ENCODE assay signal across 9 cellular contexts in the genomic region with DNA sequence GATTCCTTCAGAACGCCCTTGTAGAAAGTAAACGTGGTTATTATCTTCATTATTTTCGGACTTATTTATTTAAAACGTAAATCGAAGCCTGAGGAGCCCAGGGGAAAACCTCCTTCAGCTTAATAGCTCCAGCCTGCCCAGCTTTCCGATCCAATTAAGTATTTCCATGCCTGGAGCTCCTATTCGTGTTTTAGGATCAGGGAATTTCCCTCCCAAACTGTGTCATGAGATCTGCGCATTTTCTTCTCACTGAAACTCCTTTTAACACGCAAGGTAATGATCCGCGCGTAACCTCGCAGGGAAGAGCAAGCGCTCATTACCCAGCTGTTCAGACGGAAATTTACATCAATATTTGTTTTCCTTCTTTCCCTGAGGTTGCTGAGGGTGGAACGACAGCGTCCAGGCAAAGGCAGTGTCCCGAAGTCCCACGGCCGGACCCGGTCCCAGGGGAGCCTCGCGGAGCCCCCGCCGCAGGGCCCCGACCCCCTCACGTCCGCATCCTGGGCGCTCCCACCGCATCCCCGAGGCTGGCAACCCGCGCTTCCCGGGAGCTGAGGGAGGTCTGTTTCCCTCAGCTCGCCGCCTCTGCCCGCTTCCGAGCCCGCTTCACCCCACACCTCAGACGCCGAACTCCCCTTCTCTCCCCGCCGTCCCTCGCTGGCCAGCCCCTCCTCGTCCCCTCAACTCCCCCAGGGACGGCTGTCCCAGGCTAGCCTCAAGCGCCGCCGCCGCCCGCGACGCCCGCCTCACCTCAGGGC. TPM values are rescaled to one million over a fixed set of nuclear protein-coding genes. Genes with fewer than 3 reads are reported as not detected.
DNase-seq lines count a peak whose midpoint lies in the region; ATAC-seq, FAIRE-seq and TF ChIP-seq lines count a peak whose summit lies in the region.
"Had no signal": no experiment of that assay in that cellular context is flagged by ENCODE, and none has a peak within 500 bp of the region (broad histone marks: within the 10 kb centered on the region; RNA-seq: fewer than 3 reads in every experiment).

No MANE protein-coding gene starts in this region.

- no peak for TF ChIP-seq CTCF in liver (IDR thresholded peaks at IDR 0.05; ENCODE audit: low read depth, low read length, missing input control)
- TF ChIP-seq CTCF in stomach (IDR thresholded peaks at IDR 0.05), result no peak

- TF ChIP-seq POLR2A in H54 (IDR thresholded peaks at IDR 0.05; ENCODE audit: low read depth, low read length) (no peak), stomach (IDR thresholded peaks at IDR 0.05) (peak in 1 of 4 donors; percentile 70)

- no peaks in the 10 kb centered on the region for H3K9me3 ChIP-seq in liver (ENCODE audit: control insufficient read depth in 4 of 4, low read length in 3 of 4)
- H3K9me3 ChIP-seq in stomach, result no peaks in the 10 kb centered on the region

- peak; percentile 64 for FAIRE-seq in H54 (lab: Jason Lieb, UNC)
- FAIRE-seq: frontal cortex had no signal

- H3K36me3 ChIP-seq in liver (ENCODE audit: control insufficient read depth in 4 of 4, insufficient read depth in 3 of 4, low read depth in 1 of 4, low read length in 3 of 4) (no peaks in the 10 kb centered on the region), stomach (no peaks in the 10 kb centered on the region)

- no peaks in the 10 kb centered on the region for H3K27me3 ChIP-seq in liver (ENCODE audit: control insufficient read depth in 4 of 4, insufficient read depth in 4 of 4, low read length in 3 of 4)
- H3K27me3 ChIP-seq in stomach, result no peaks in the 10 kb centered on the region

- ATAC-seq in GM18858 (IDR thresholded peaks at IDR 0.05; ENCODE audit: unreplicated experiment), result no peak

- no peak for TF ChIP-seq EP300 in stomach (IDR thresholded peaks at IDR 0.05)

- peak overlapping the region; percentile 76 to 96 for H3K9ac ChIP-seq in liver (ENCODE audit: low read depth in 1 of 2, low read length in 2 of 2)

- intact Hi-C loops in stomach (cut with DNase I; ENCODE audit: low total_unique reads), result no loop called here

- TF ChIP-seq RAD21 in liver (IDR thresholded peaks at IDR 0.05), result no peak

- H3K27ac ChIP-seq in liver (ENCODE audit: low read depth in 1 of 2, low read length in 2 of 2), result peak overlapping the region; percentile 92 to 98
- peak overlapping the region; percentile 89 to 98 (median 93) for H3K27ac ChIP-seq in stomach

- WGBS in liver, result under 1% methylated on average over 54 of the region's 54 CpGs
- 0 to 2% (median 1%) methylated on average over 24 to 54 of the region's 54 CpGs for WGBS in stomach, 5 donors

- DNase-seq in NCI-H1105 treated with DMSO at 0.1 percent for 48 hours (lab: John Stamatoyannopoulos, UW) (peak; percentile 44), NCI-H1105 (lab: John Stamatoyannopoulos, UW) (no peak), H54 (ENCODE audit: insufficient read length, low spot score) (no peak), NCI-H82 treated with DMSO at 0.1 percent for 48 hours (lab: John Stamatoyannopoulos, UW; ENCODE audit: unreplicated experiment) (peak; percentile 93), cerebellum (ENCODE audit: low spot score) (peak; percentile 27), stomach (peak; percentile 25)

- H3K4me1 ChIP-seq in liver (ENCODE audit: control insufficient read depth in 4 of 4, insufficient read depth in 4 of 4, low read length in 3 of 4) (peaks cover 0 to 14% (median 5%) of the 10 kb centered on the region in 4 donors), stomach (peaks cover 10 to 29% (median 23%) of the 10 kb centered on the region in 4 donors)

- peak overlapping the region; percentile 74 to 92 (median 74) for H3K4me3 ChIP-seq in liver (ENCODE audit: low read depth in 1 of 3, low read length in 3 of 3)
- peak overlapping the region; percentile 70 to 80 (median 74) for H3K4me3 ChIP-seq in stomach

TF ChIP-seq in liver, 16 proteins besides CTCF, POLR2A, EP300 and RAD21:
- TF ChIP-seq NR2F2 (IDR thresholded peaks at IDR 0.05) (no peak), RXRA (IDR thresholded peaks at IDR 0.05) (peak in 1 of 2 donors; percentile 2), YY1 (IDR thresholded peaks at IDR 0.05) (peak; percentile 20), FOXA2 (IDR thresholded peaks at IDR 0.05) (no peak)
- TF ChIP-seq, protein P1, sequence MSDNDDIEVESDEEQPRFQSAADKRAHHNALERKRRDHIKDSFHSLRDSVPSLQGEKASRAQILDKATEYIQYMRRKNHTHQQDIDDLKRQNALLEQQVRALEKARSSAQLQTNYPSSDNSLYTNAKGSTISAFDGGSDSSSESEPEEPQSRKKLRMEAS (IDR thresholded peaks at IDR 0.05), result no peak
- TF ChIP-seq, protein P2, sequence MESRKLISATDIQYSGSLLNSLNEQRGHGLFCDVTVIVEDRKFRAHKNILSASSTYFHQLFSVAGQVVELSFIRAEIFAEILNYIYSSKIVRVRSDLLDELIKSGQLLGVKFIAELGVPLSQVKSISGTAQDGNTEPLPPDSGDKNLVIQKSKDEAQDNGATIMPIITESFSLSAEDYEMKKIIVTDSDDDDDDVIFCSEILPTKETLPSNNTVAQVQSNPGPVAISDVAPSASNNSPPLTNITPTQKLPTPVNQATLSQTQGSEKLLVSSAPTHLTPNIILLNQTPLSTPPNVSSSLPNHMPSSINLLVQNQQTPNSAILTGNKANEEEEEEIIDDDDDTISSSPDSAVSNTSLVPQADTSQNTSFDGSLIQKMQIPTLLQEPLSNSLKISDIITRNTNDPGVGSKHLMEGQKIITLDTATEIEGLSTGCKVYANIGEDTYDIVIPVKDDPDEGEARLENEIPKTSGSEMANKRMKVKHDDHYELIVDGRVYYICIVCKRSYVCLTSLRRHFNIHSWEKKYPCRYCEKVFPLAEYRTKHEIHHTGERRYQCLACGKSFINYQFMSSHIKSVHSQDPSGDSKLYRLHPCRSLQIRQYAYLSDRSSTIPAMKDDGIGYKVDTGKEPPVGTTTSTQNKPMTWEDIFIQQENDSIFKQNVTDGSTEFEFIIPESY (IDR thresholded peaks at IDR 0.05), result no peak
- TF ChIP-seq, protein P3, sequence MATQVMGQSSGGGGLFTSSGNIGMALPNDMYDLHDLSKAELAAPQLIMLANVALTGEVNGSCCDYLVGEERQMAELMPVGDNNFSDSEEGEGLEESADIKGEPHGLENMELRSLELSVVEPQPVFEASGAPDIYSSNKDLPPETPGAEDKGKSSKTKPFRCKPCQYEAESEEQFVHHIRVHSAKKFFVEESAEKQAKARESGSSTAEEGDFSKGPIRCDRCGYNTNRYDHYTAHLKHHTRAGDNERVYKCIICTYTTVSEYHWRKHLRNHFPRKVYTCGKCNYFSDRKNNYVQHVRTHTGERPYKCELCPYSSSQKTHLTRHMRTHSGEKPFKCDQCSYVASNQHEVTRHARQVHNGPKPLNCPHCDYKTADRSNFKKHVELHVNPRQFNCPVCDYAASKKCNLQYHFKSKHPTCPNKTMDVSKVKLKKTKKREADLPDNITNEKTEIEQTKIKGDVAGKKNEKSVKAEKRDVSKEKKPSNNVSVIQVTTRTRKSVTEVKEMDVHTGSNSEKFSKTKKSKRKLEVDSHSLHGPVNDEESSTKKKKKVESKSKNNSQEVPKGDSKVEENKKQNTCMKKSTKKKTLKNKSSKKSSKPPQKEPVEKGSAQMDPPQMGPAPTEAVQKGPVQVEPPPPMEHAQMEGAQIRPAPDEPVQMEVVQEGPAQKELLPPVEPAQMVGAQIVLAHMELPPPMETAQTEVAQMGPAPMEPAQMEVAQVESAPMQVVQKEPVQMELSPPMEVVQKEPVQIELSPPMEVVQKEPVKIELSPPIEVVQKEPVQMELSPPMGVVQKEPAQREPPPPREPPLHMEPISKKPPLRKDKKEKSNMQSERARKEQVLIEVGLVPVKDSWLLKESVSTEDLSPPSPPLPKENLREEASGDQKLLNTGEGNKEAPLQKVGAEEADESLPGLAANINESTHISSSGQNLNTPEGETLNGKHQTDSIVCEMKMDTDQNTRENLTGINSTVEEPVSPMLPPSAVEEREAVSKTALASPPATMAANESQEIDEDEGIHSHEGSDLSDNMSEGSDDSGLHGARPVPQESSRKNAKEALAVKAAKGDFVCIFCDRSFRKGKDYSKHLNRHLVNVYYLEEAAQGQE (IDR thresholded peaks at IDR 0.05), result peak; percentile 28

RNA-seq across cellular contexts. Expression of a gene that starts 0.5 kb away (rescaled TPM):
- total RNA-seq in cerebellum (99.2 TPM), liver (10 to 100 TPM; 18.7 to 84.4 TPM), stomach (10 to 100 TPM; 29.5 to 80.1 (median 58.0) TPM)
- polyA plus RNA-seq in liver (10 to 100 TPM; 20.6 to 77.0 TPM), stomach (10 to 100 TPM in 1 of 3 donors, 1 to 10 TPM in 2; 2.1 to 24.7 (median 4.8) TPM)

Comparison
In these comparisons a context has a peak if more than half of its experiments do, and no peak if none do; other contexts are left out.
1. DNase-seq: peak in NCI-H1105 treated with DMSO at 0.1 percent for 48 hours (single experiment), NCI-H82 treated with DMSO at 0.1 percent for 48 hours (single experiment), cerebellum (single experiment) and stomach (single experiment); none in NCI-H1105 (single experiment) and H54 (single experiment).